In the genomic region with DNA sequence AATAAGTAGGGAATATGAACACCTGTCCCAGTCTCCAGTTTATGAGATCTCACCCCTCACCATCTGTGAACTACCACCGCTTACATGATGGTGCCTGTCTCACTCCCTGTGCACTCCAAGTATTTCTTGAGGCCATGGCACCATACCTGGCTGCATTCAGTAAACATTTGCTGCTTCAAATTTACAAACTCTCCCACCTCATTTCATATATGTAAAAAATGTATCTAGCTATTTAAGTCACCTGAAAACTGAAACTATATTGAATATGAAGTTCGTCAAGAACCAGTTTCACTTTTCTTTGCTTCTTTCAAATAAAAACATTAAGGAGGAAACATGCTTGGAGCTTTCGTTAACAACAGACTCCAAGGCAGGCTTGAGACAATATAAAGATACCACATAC, we compare ENCODE assay signal across 8 cellular contexts.
DNase-seq lines count a peak whose midpoint lies in the region; ATAC-seq, FAIRE-seq and TF ChIP-seq lines count a peak whose summit lies in the region.

No MANE protein-coding gene starts in this region.

- FAIRE-seq in D721Med (lab: Jason Lieb, UNC) = no peak

- peak overlapping the region in 1 of 2 experiments; percentile 22 for H3K4me3 ChIP-seq in neutrophil (ENCODE audit: low read depth in 1 of 2, low read length in 1 of 2)

- H3K36me3 ChIP-seq in neutrophil = no peaks in the 10 kb centered on the region

- DNase-seq in D721Med (ENCODE audit: insufficient read length, low spot score) (no peak), NCI-H1048 (lab: John Stamatoyannopoulos, UW) (no peak), retina (no peak), NCI-H446 (lab: John Stamatoyannopoulos, UW) (no peak)

- ATAC-seq in GM18870 (IDR thresholded peaks at IDR 0.05; ENCODE audit: unreplicated experiment) (peak; percentile 57), HG02678 (IDR thresholded peaks at IDR 0.05; ENCODE audit: unreplicated experiment) (peak; percentile 65)

- H3K27ac Mint-ChIP-seq in T-helper 1 cell treated with Interleukin-12 subunit alpha and Interleukin-12 subunit beta and Interleukin-4 antibody, amounts not matched to agents 30 μg/mL and 1 μg/mL, for 36 hours = peak overlapping the region; percentile 94

- H3K36me3 Mint-ChIP-seq in T-helper 1 cell treated with Interleukin-12 subunit alpha and Interleukin-12 subunit beta and Interleukin-4 antibody, amounts not matched to agents 30 μg/mL and 1 μg/mL, for 36 hours (ENCODE audit: low read depth) = peaks cover 12% of the 10 kb centered on the region

- no peaks in the 10 kb centered on the region for H3K9me3 ChIP-seq in neutrophil

- H3K4me1 ChIP-seq in neutrophil (ENCODE audit: control insufficient read depth in 1 of 2, insufficient read depth in 1 of 2, low read depth in 1 of 2, low read length in 1 of 2) = peaks cover 16 to 19% of the 10 kb centered on the region in 2 experiments

- peaks cover 26% of the 10 kb centered on the region for H3K4me1 Mint-ChIP-seq in T-helper 1 cell treated with Interleukin-12 subunit alpha and Interleukin-12 subunit beta and Interleukin-4 antibody, amounts not matched to agents 30 μg/mL and 1 μg/mL, for 36 hours (ENCODE audit: low read depth)

- TF ChIP-seq CTCF in neutrophil (IDR thresholded peaks at IDR 0.05) (no peak), D721Med (IDR thresholded peaks at IDR 0.05; ENCODE audit: insufficient read depth, missing control alignments) (no peak)

- peaks cover 10% of the 10 kb centered on the region for H3K9me3 Mint-ChIP-seq in T-helper 1 cell treated with Interleukin-12 subunit alpha and Interleukin-12 subunit beta and Interleukin-4 antibody, amounts not matched to agents 30 μg/mL and 1 μg/mL, for 36 hours

- peaks cover 8% of the 10 kb centered on the region for H3K27me3 Mint-ChIP-seq in T-helper 1 cell treated with Interleukin-12 subunit alpha and Interleukin-12 subunit beta and Interleukin-4 antibody, amounts not matched to agents 30 μg/mL and 1 μg/mL, for 36 hours (ENCODE audit: low read depth)

- H3K4me3 Mint-ChIP-seq in T-helper 1 cell treated with Interleukin-12 subunit alpha and Interleukin-12 subunit beta and Interleukin-4 antibody, amounts not matched to agents 30 μg/mL and 1 μg/mL, for 36 hours = peak overlapping the region; percentile 88

- no peaks in the 10 kb centered on the region for H3K27me3 ChIP-seq in neutrophil

- peak overlapping the region; percentile 66 for H3K27ac ChIP-seq in neutrophil
